Comparison of ENCODE assay signal across 8 cellular contexts in genomic region chr1:203038217-203038741, GRCh38. TPM values are rescaled to one million over a fixed set of nuclear protein-coding genes. Genes with fewer than 3 reads are reported as not detected.
A peak's percentile ranks its signal among the peaks of the same experiment; 100 is the strongest.
DNase-seq lines count a peak whose midpoint lies in the region; ATAC-seq and TF ChIP-seq lines count a peak whose summit lies in the region.

No MANE protein-coding gene starts in this region.

- peak; percentile 65 for ATAC-seq in GM21723 (IDR thresholded peaks at IDR 0.05; ENCODE audit: unreplicated experiment)
- peak; percentile 84 for ATAC-seq in Right ventricle myocardium superior (ENCODE audit: poor library complexity)

- CTCF ChIA-PET in A673 (lab: Charles Lee) = interaction anchor here (0.6 to 3.5 kb wide), 4 partner anchors 9 to 178 kb away, joined by 3 to 65 read pairs (median 18); no protein-coding TSS in a partner anchor

- POLR2A ChIA-PET in A673 (lab: Charles Lee; ENCODE audit: low non-redundant PET) = no interaction called here

- TF ChIP-seq CTCF in A673 (conservative IDR thresholded peaks at IDR 0.05; ENCODE audit: low read depth, low read length) = 0 out of 2 replicates have a peak, but pooled peaks have one; percentile 14
- TF ChIP-seq CTCF in tibial artery (IDR thresholded peaks at IDR 0.05) = peak in 1 of 2 experiments; percentile 16

- intact Hi-C loops in A673 (cut with micrococcal nuclease; ENCODE audit: unreplicated experiment) (loop anchor here (2.0 kb wide), 1 partner anchor 231 kb away; no protein-coding TSS in a partner anchor), Right ventricle myocardium superior (cut with DNase I) (loop anchor here (2.0 to 5.0 kb wide), 2 partner anchors 179 to 229 kb away; no protein-coding TSS in a partner anchor), tibial artery (cut with DNase I; ENCODE audit: low total_unique reads) (loop anchor here (5.0 kb wide), 1 partner anchor 289 kb away; no protein-coding TSS in a partner anchor)

- H3K27me3 ChIP-seq in A673 (replicated peaks; ENCODE audit: insufficient read depth, low read depth, low read length, poor library complexity) = no peaks in the 10 kb centered on the region
- H3K27me3 ChIP-seq in tibial artery = no peaks in the 10 kb centered on the region

- peak; percentile 25 for DNase-seq in A673 (ENCODE audit: low spot score)
- DNase-seq in RPMI7951 (ENCODE audit: low read depth) = peak; percentile 90
- peak; percentile 82 for DNase-seq in Right ventricle myocardium superior
- DNase-seq in tibial artery = peak; percentile 53 to 88
- no peak for DNase-seq in stimulated activated naive CD4-positive, alpha-beta T cell treated with Interleukin-2 at 50 U/mL for 16 hours (lab: John Stamatoyannopoulos, UW)
- DNase-seq in NCI-H82 (lab: John Stamatoyannopoulos, UW) = no peak
- DNase-seq in germinal center (ENCODE audit: low spot score) = no peak

- H3K4me1 ChIP-seq in A673 (ENCODE audit: insufficient read depth, low read length, poor library complexity, severe bottlenecking) (no peaks in the 10 kb centered on the region), tibial artery (peaks cover 0 to 26% (median 17%) of the 10 kb centered on the region in 4 donors)

- BruUV-seq in A673 (replicated peaks; lab: Mats Ljungman, UMichigan) = no TSS peak

- H3K36me3 ChIP-seq in A673 (ENCODE audit: insufficient read depth, low read length, poor library complexity, severe bottlenecking) (no peaks in the 10 kb centered on the region), tibial artery (no peaks in the 10 kb centered on the region)

- H3K4me3 ChIP-seq in A673 (ENCODE audit: low read depth, low read length, poor library complexity, severe bottlenecking) (no peak overlapping the region), tibial artery (no peak overlapping the region)

- H3K27ac ChIP-seq in A673 (ENCODE audit: low read depth, low read length, poor library complexity, severe bottlenecking) (no peak overlapping the region), tibial artery (peak overlapping the region; percentile 56 to 76)

- H3K9me3 ChIP-seq in A673 (ENCODE audit: low read depth, low read length, poor library complexity, severe bottlenecking) (no peaks in the 10 kb centered on the region), tibial artery (no peaks in the 10 kb centered on the region)

RNA-seq across cellular contexts. Expression of gene PPFIA4, which starts 12.0 kb away (rescaled TPM):
- total RNA-seq in A673 (2021) (2.5 and 3.0 TPM in 2 replicates), Right ventricle myocardium superior (19.3 TPM)
- 2.4 and 4.5 TPM in 2 replicates for total RNA-seq in RPMI7951 (2014; rRNA removed; shearing (Covaris generic))

RNA-seq across cellular contexts. Expression of gene TMEM183A, which starts 31.1 kb away (rescaled TPM):
- total RNA-seq in A673 (2021) (65.1 and 68.4 TPM in 2 replicates), Right ventricle myocardium superior (21.8 TPM)
- 62.9 and 64.3 TPM in 2 replicates for total RNA-seq in RPMI7951 (2014; rRNA removed; shearing (Covaris generic))

RNA-seq across cellular contexts. Expression of gene MYOG, which starts 47.5 kb away (rescaled TPM):
- total RNA-seq in A673 (2021) (not detected in 2 replicates), Right ventricle myocardium superior (not detected)
- not detected in 2 replicates for total RNA-seq in RPMI7951 (2014; rRNA removed; shearing (Covaris generic))

Comparison
In these comparisons a context has a peak if more than half of its experiments do, and no peak if none do; other contexts are left out.
1. DNase-seq: peak in A673 (single experiment), RPMI7951 (single experiment), Right ventricle myocardium superior (single experiment) and tibial artery (2 of 2); none in stimulated activated naive CD4-positive, alpha-beta T cell treated with Interleukin-2 at 50 U/mL for 16 hours (single experiment), NCI-H82 (single experiment) and germinal center (single experiment).